ENCODE assay signal across 19 cellular contexts in genomic region chr12:75000120-75000519, GRCh38.
DNase-seq lines count a peak whose midpoint lies in the region; ATAC-seq and TF ChIP-seq lines count a peak whose summit lies in the region.
"Had no signal": no experiment of that assay in that cellular context is flagged by ENCODE, and none has a peak within 500 bp of the region (broad histone marks: within the 10 kb centered on the region; RNA-seq: fewer than 3 reads in every experiment).

No MANE protein-coding gene starts in this region.

- no peak overlapping the region for H3K27ac Mint-ChIP-seq in activated T-cell treated with anti-CD3 and anti-CD28 coated beads, Interleukin-2, amount 50 U/mL, for 72 hours
- no peak overlapping the region for H3K27ac Mint-ChIP-seq in naive thymus-derived CD4-positive, alpha-beta T cell

- no peak overlapping the region for H3K4me3 ChIP-seq in RWPE2 (ENCODE audit: severe bottlenecking)
- no peak overlapping the region for H3K4me3 ChIP-seq in naive thymus-derived CD4-positive, alpha-beta T cell (ENCODE audit: low read length)
- H3K4me3 ChIP-seq in vagina, result no peak overlapping the region
- H3K4me3 ChIP-seq in sigmoid colon, result no peak overlapping the region
- H3K4me3 ChIP-seq: SK-N-MC had no signal

- no peak for TF ChIP-seq EP300 in sigmoid colon (IDR thresholded peaks at IDR 0.05)

- H3K36me3 ChIP-seq in RWPE2 (ENCODE audit: low read depth), result no peaks in the 10 kb centered on the region
- H3K36me3 ChIP-seq in naive thymus-derived CD4-positive, alpha-beta T cell (ENCODE audit: control insufficient read depth in 2 of 3, insufficient read depth in 3 of 3, low read length in 3 of 3), result no peaks in the 10 kb centered on the region
- no peaks in the 10 kb centered on the region for H3K36me3 ChIP-seq in vagina
- H3K36me3 ChIP-seq in sigmoid colon, result no peaks in the 10 kb centered on the region

- H3K27me3 Mint-ChIP-seq in activated T-cell treated with anti-CD3 and anti-CD28 coated beads, Interleukin-2, amount 50 U/mL, for 4 hours (ENCODE audit: low read depth), result no peaks in the 10 kb centered on the region
- H3K27me3 Mint-ChIP-seq in activated T-cell treated with anti-CD3 and anti-CD28 coated beads, Interleukin-2, amount 50 U/mL, for 72 hours (ENCODE audit: low read depth), result no peaks in the 10 kb centered on the region
- no peaks in the 10 kb centered on the region for H3K27me3 Mint-ChIP-seq in naive thymus-derived CD4-positive, alpha-beta T cell

- CTCF ChIA-PET in naive thymus-derived CD4-positive, alpha-beta T cell (lab: Charles Lee), result no interaction called here

- H3K4me1 Mint-ChIP-seq in activated T-cell treated with anti-CD3 and anti-CD28 coated beads, Interleukin-2, amount 50 U/mL, for 4 hours (ENCODE audit: low read depth), result peaks cover 10% of the 10 kb centered on the region
- H3K4me1 Mint-ChIP-seq in activated T-cell treated with anti-CD3 and anti-CD28 coated beads, Interleukin-2, amount 50 U/mL, for 72 hours (ENCODE audit: low read depth), result peaks cover 4% of the 10 kb centered on the region
- peaks cover 0 to 13% (median 0%) of the 10 kb centered on the region in 7 donors for H3K4me1 Mint-ChIP-seq in naive thymus-derived CD4-positive, alpha-beta T cell

- ATAC-seq in activated T-cell treated with anti-CD3 and anti-CD28 coated beads, Interleukin-2, amount 50 U/mL, for 4 hours, result no peak
- ATAC-seq in activated T-cell treated with anti-CD3 and anti-CD28 coated beads, Interleukin-2, amount 50 U/mL, for 72 hours (replicated peaks in 1 of 2), result no peak
- ATAC-seq in GM18867 (IDR thresholded peaks at IDR 0.05; ENCODE audit: unreplicated experiment) (peak; percentile 30), RWPE2 (ENCODE audit: low read depth) (peak; percentile 10; the same call in 1 of the 3 replicates), HG03432 (IDR thresholded peaks at IDR 0.05; ENCODE audit: unreplicated experiment) (no peak)
- ATAC-seq in naive thymus-derived CD4-positive, alpha-beta T cell, result peak; percentile 26

- peaks cover 3% of the 10 kb centered on the region for H3K9me3 Mint-ChIP-seq in activated T-cell treated with anti-CD3 and anti-CD28 coated beads, Interleukin-2, amount 50 U/mL, for 4 hours
- no peaks in the 10 kb centered on the region for H3K9me3 Mint-ChIP-seq in activated T-cell treated with anti-CD3 and anti-CD28 coated beads, Interleukin-2, amount 50 U/mL, for 72 hours
- H3K9me3 Mint-ChIP-seq in naive thymus-derived CD4-positive, alpha-beta T cell, result peaks cover 0 to 9% (median 2%) of the 10 kb centered on the region in 11 donors

- TF ChIP-seq CTCF in RWPE2 (IDR thresholded peaks at IDR 0.05; ENCODE audit: poor library complexity, severe bottlenecking), result no peak
- TF ChIP-seq CTCF in vagina (IDR thresholded peaks at IDR 0.05), result no peak
- TF ChIP-seq CTCF in sigmoid colon (IDR thresholded peaks at IDR 0.05), result no peak

- POLR2A ChIA-PET in naive thymus-derived CD4-positive, alpha-beta T cell (lab: Charles Lee), result no interaction called here

- H3K4me3 Mint-ChIP-seq in activated T-cell treated with anti-CD3 and anti-CD28 coated beads, Interleukin-2, amount 50 U/mL, for 4 hours, result peak overlapping the region; percentile 45
- peak overlapping the region in 1 of 2 donors; percentile 75 for H3K4me3 Mint-ChIP-seq in activated T-cell treated with anti-CD3 and anti-CD28 coated beads, Interleukin-2, amount 50 U/mL, for 72 hours
- peak overlapping the region in 3 of 10 donors; percentile 2 to 25 (median 5) for H3K4me3 Mint-ChIP-seq in naive thymus-derived CD4-positive, alpha-beta T cell

- TF ChIP-seq POLR2A in vagina (IDR thresholded peaks at IDR 0.05) (no peak), sigmoid colon (IDR thresholded peaks at IDR 0.05) (no peak)

- no peaks in the 10 kb centered on the region for H3K9me3 ChIP-seq in RWPE2 (ENCODE audit: severe bottlenecking)
- H3K9me3 ChIP-seq in naive thymus-derived CD4-positive, alpha-beta T cell (ENCODE audit: control insufficient read depth in 2 of 3, low read length in 3 of 3), result no peaks in the 10 kb centered on the region
- H3K9me3 ChIP-seq in vagina, result no peaks in the 10 kb centered on the region
- no peaks in the 10 kb centered on the region for H3K9me3 ChIP-seq in sigmoid colon

- H3K27ac ChIP-seq in RWPE2 (ENCODE audit: poor library complexity, severe bottlenecking), result no peak overlapping the region
- H3K27ac ChIP-seq in naive thymus-derived CD4-positive, alpha-beta T cell (ENCODE audit: low read depth, low read length), result no peak overlapping the region
- no peak overlapping the region for H3K27ac ChIP-seq in vagina
- no peak overlapping the region for H3K27ac ChIP-seq in sigmoid colon
- H3K27ac ChIP-seq: SK-N-MC had no signal

- H3K36me3 Mint-ChIP-seq in activated T-cell treated with anti-CD3 and anti-CD28 coated beads, Interleukin-2, amount 50 U/mL, for 4 hours (ENCODE audit: insufficient read depth), result no peaks in the 10 kb centered on the region
- no peaks in the 10 kb centered on the region for H3K36me3 Mint-ChIP-seq in activated T-cell treated with anti-CD3 and anti-CD28 coated beads, Interleukin-2, amount 50 U/mL, for 72 hours (ENCODE audit: insufficient read depth in 2 of 2)
- H3K36me3 Mint-ChIP-seq in naive thymus-derived CD4-positive, alpha-beta T cell, result no peaks in the 10 kb centered on the region

- DNase-seq in activated T-cell treated with anti-CD3 and anti-CD28 coated beads, Interleukin-2, amount 50 U/mL, for 4 hours, result no peak
- DNase-seq in activated T-cell treated with anti-CD3 and anti-CD28 coated beads, Interleukin-2, amount 50 U/mL, for 72 hours, result no peak
- DNase-seq in RWPE2 (ENCODE audit: low spot score) (no peak), vagina (ENCODE audit: extremely low spot score in 2 of 2) (no peak), sigmoid colon (no peak)
- DNase-seq in naive thymus-derived CD4-positive, alpha-beta T cell, result no peak
- DNase-seq: DMS79, H7, KG1, NCI-H1048, NCI-H1436, NCI-H2029 treated with DMSO at 0.1 percent for 48 hours, NCI-H2171, NCI-H446 treated with DMSO at 0.1 percent for 48 hours, NCI-H69, SHP77 had no signal

- 43 to 48% methylated on average over 2 of the region's 2 CpGs for whole genome bisulfite sequencing in sigmoid colon, 2 donors

- intact Hi-C loops in naive thymus-derived CD4-positive, alpha-beta T cell (cut with micrococcal nuclease), result no loop called here
- intact Hi-C loops in vagina (cut with DNase I) (no loop called here), sigmoid colon (cut with DNase I) (no loop called here)

- H3K27me3 ChIP-seq in RWPE2 (ENCODE audit: insufficient read depth, poor library complexity, severe bottlenecking) (no peaks in the 10 kb centered on the region), vagina (no peaks in the 10 kb centered on the region), sigmoid colon (no peaks in the 10 kb centered on the region)
- H3K27me3 ChIP-seq in naive thymus-derived CD4-positive, alpha-beta T cell (ENCODE audit: control insufficient read depth in 2 of 2, insufficient read depth in 2 of 2, low read length in 2 of 2), result no peaks in the 10 kb centered on the region

- peaks cover 5% of the 10 kb centered on the region for H3K4me1 ChIP-seq in RWPE2 (ENCODE audit: insufficient read depth, poor library complexity, severe bottlenecking)
- H3K4me1 ChIP-seq in naive thymus-derived CD4-positive, alpha-beta T cell (ENCODE audit: control insufficient read depth in 2 of 2, insufficient read depth in 2 of 2, low read length in 2 of 2), result no peaks in the 10 kb centered on the region
- no peaks in the 10 kb centered on the region for H3K4me1 ChIP-seq in vagina
- no peaks in the 10 kb centered on the region for H3K4me1 ChIP-seq in sigmoid colon

Comparison
In these comparisons a context has a peak if more than half of its experiments do, and no peak if none do; other contexts are left out.
1. ATAC-seq: peak in GM18867 (single experiment), RWPE2 (single experiment) and naive thymus-derived CD4-positive, alpha-beta T cell (single experiment); none in activated T-cell treated with anti-CD3 and anti-CD28 coated beads, Interleukin-2, amount 50 U/mL, for 4 hours (0 of 2), activated T-cell treated with anti-CD3 and anti-CD28 coated beads, Interleukin-2, amount 50 U/mL, for 72 hours (0 of 2) and HG03432 (single experiment).